In the genomic region with DNA sequence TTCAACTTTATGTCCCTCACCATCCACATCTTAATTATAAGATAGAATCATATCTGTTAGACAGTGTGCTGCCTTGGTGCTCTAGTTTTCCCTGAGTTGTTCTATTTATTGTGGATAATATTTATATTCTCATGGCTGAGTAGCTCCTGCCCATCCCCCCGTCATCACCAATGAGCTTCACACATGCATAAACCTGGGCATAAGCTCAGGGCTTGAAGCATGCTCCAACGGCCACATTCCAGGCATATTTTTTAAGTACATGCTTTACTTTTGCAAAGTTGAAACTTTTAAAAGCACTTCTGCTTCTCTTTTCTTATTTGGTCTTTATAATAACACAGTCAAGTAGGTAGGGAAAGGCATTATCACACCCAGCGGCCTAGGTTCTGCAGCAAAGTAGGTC, we compare ENCODE assay signal across 25 cellular contexts. TPM values are rescaled to one million over a fixed set of nuclear protein-coding genes. Genes with fewer than 3 reads are reported as not detected.
DNase-seq lines count a peak whose midpoint lies in the region; ATAC-seq, FAIRE-seq and TF ChIP-seq lines count a peak whose summit lies in the region.
"Had no signal": no experiment of that assay in that cellular context is flagged by ENCODE, and none has a peak within 500 bp of the region (broad histone marks: within the 10 kb centered on the region; RNA-seq: fewer than 3 reads in every experiment).

No MANE protein-coding gene starts in this region.

- H3K27ac Mint-ChIP-seq in chondrocyte (ENCODE audit: unreplicated experiment) (peak overlapping the region; percentile 2), HFFc6 (no peak overlapping the region)
- no peak overlapping the region for H3K27ac Mint-ChIP-seq in activated CD4-positive, alpha-beta T cell treated with anti-CD3 and anti-CD28 coated beads for 36 hours
- H3K27ac Mint-ChIP-seq: activated naive CD4-positive, alpha-beta T cell treated with anti-CD3 and anti-CD28 coated beads, Interleukin-2, amount 10 ng/mL, durations not matched to agents 7 days and 5 days; activated T-cell treated with anti-CD3 and anti-CD28 coated beads, Interleukin-2, amount 50 U/mL, for 72 hours; B cell had no signal

- no peak overlapping the region for H3K4me3 Mint-ChIP-seq in chondrocyte (ENCODE audit: unreplicated experiment)
- no peak overlapping the region for H3K4me3 Mint-ChIP-seq in activated CD4-positive, alpha-beta T cell treated with anti-CD3 and anti-CD28 coated beads for 36 hours
- H3K4me3 Mint-ChIP-seq in HFFc6 = no peak overlapping the region
- H3K4me3 Mint-ChIP-seq: activated naive CD4-positive, alpha-beta T cell treated with anti-CD3 and anti-CD28 coated beads, Interleukin-2, amount 10 ng/mL, durations not matched to agents 7 days and 5 days; activated T-cell treated with anti-CD3 and anti-CD28 coated beads, Interleukin-2, amount 50 U/mL, for 72 hours; B cell; naive thymus-derived CD8-positive, alpha-beta T cell had no signal

- CTCF ChIA-PET in activated CD4-positive, alpha-beta T cell treated with anti-CD3 and anti-CD28 coated beads for 36 hours (lab: Charles Lee) = interaction anchor here (1.0 to 1.1 kb wide), 3 partner anchors 87 to 114 kb away, joined by 3 read pairs; no protein-coding TSS in a partner anchor

- H3K27me3 ChIP-seq in left lung = no peaks in the 10 kb centered on the region
- H3K27me3 ChIP-seq: ovary, SJCRH30 had no signal

- H3K4me1 ChIP-seq in left lung = peaks cover 3 to 5% of the 10 kb centered on the region in 2 donors
- H3K4me1 ChIP-seq: SJCRH30 had no signal

- no peaks in the 10 kb centered on the region for H3K9me3 ChIP-seq in left lung
- H3K9me3 ChIP-seq: ovary, SJCRH30 had no signal

- H3K27ac ChIP-seq in left lung = no peak overlapping the region
- H3K27ac ChIP-seq: ovary, SJCRH30 had no signal

- POLR2A ChIA-PET in activated CD4-positive, alpha-beta T cell treated with anti-CD3 and anti-CD28 coated beads for 36 hours (lab: Charles Lee) = no interaction called here

- no peak overlapping the region for H3K4me3 ChIP-seq in left lung
- H3K4me3 ChIP-seq: ovary, SJCRH30 had no signal

- no peaks in the 10 kb centered on the region for H3K36me3 Mint-ChIP-seq in chondrocyte (ENCODE audit: low read depth)
- H3K36me3 Mint-ChIP-seq in activated CD4-positive, alpha-beta T cell treated with anti-CD3 and anti-CD28 coated beads for 36 hours (ENCODE audit: low read depth) = no peaks in the 10 kb centered on the region
- no peaks in the 10 kb centered on the region for H3K36me3 Mint-ChIP-seq in HFFc6 (ENCODE audit: low read depth)
- H3K36me3 Mint-ChIP-seq: naive thymus-derived CD8-positive, alpha-beta T cell had no signal

- peak; percentile 64 for FAIRE-seq in HTR-8/SVneo (lab: Jason Lieb, UNC)
- FAIRE-seq: TTC549 had no signal

- DNase-seq in HTR-8/SVneo (ENCODE audit: insufficient read length, low spot score) (no peak), chondrocyte (ENCODE audit: low spot score) (no peak), left lung (peak in 1 of 2 donors; percentile 41), NCI-H345 treated with DMSO at 0.1 percent for 48 hours (lab: John Stamatoyannopoulos, UW; ENCODE audit: unreplicated experiment) (no peak), HFFc6 (no peak)
- DNase-seq in activated CD4-positive, CD25-positive, alpha-beta regulatory T cell treated with anti-CD3 and anti-CD28 coated beads, Interleukin-2, amount 50 U/mL, for 72 hours = no peak
- DNase-seq in activated CD4-positive, alpha-beta T cell treated with anti-CD3 and anti-CD28 coated beads for 36 hours = no peak
- DNase-seq: activated CD4-positive, alpha-beta T cell treated with anti-CD3 and anti-CD28 coated beads for 48 hours; activated naive CD4-positive, alpha-beta T cell treated with anti-CD3 and anti-CD28 coated beads, Interleukin-2, amount 10 ng/mL, durations not matched to agents 7 days and 5 days; activated T-cell treated with anti-CD3 and anti-CD28 coated beads, Interleukin-2, amount 50 U/mL, for 72 hours; anterior cingulate cortex; cerebellar nuclear complex; DMS79 treated with DMSO at 0.1 percent for 48 hours; effector CD8-positive, alpha-beta T cell; left cardiac atrium; MM.1S; naive thymus-derived CD8-positive, alpha-beta T cell; NCI-H1417 treated with DMSO at 0.1 percent for 48 hours; NCI-H2107; NCI-H510A treated with DMSO at 0.1 percent for 48 hours; SJCRH30; T-helper 1 cell had no signal

- H3K4me1 Mint-ChIP-seq in chondrocyte (ENCODE audit: low read depth) (peaks cover 30% of the 10 kb centered on the region), HFFc6 (ENCODE audit: low read depth) (peaks cover 30% of the 10 kb centered on the region)
- peaks cover 14% of the 10 kb centered on the region for H3K4me1 Mint-ChIP-seq in activated CD4-positive, alpha-beta T cell treated with anti-CD3 and anti-CD28 coated beads for 36 hours

- H3K9me3 Mint-ChIP-seq in chondrocyte (ENCODE audit: low read depth) (no peaks in the 10 kb centered on the region), HFFc6 (no peaks in the 10 kb centered on the region)
- no peaks in the 10 kb centered on the region for H3K9me3 Mint-ChIP-seq in activated CD4-positive, alpha-beta T cell treated with anti-CD3 and anti-CD28 coated beads for 36 hours (ENCODE audit: low read depth)
- H3K9me3 Mint-ChIP-seq: activated naive CD4-positive, alpha-beta T cell treated with anti-CD3 and anti-CD28 coated beads, Interleukin-2, amount 10 ng/mL, durations not matched to agents 7 days and 5 days; naive thymus-derived CD8-positive, alpha-beta T cell had no signal

- ATAC-seq in left lung = peak; percentile 31
- no peak for ATAC-seq in activated CD4-positive, alpha-beta T cell treated with anti-CD3 and anti-CD28 coated beads for 36 hours
- ATAC-seq: activated T-cell treated with anti-CD3 and anti-CD28 coated beads, Interleukin-2, amount 50 U/mL, for 72 hours; left cardiac atrium; naive thymus-derived CD8-positive, alpha-beta T cell had no signal

- no peaks in the 10 kb centered on the region for H3K36me3 ChIP-seq in left lung
- H3K36me3 ChIP-seq: ovary, SJCRH30 had no signal

- intact Hi-C loops in left lung (cut with DNase I) = loop anchor here in 1 of 2 donors (10.0 kb wide), 1 partner anchor 87 kb away; no protein-coding TSS in a partner anchor
- intact Hi-C loops in activated CD4-positive, alpha-beta T cell treated with anti-CD3 and anti-CD28 coated beads for 36 hours (cut with DNase I, micrococcal nuclease) = no loop called here

- H3K27me3 Mint-ChIP-seq in chondrocyte (ENCODE audit: low read depth) = no peaks in the 10 kb centered on the region
- H3K27me3 Mint-ChIP-seq in activated CD4-positive, alpha-beta T cell treated with anti-CD3 and anti-CD28 coated beads for 36 hours = no peaks in the 10 kb centered on the region
- peaks cover 3% of the 10 kb centered on the region for H3K27me3 Mint-ChIP-seq in HFFc6 (ENCODE audit: insufficient read depth)
- H3K27me3 Mint-ChIP-seq: B cell; naive thymus-derived CD8-positive, alpha-beta T cell had no signal

- TF ChIP-seq CTCF in chondrocyte (IDR thresholded peaks at IDR 0.05) = no peak
- no peak for TF ChIP-seq CTCF in left lung (IDR thresholded peaks at IDR 0.05)
- TF ChIP-seq CTCF in HFFc6 (IDR thresholded peaks at IDR 0.05) = no peak

RNA-seq across cellular contexts. Expression of gene FBXO34, which starts 3.4 kb away (rescaled TPM):
- total RNA-seq in chondrocyte (16.2 to 18.9 TPM (median 18.2 TPM) in 3 replicates), left lung (10 to 100 TPM; 24.4 to 24.5 TPM)
- total RNA-seq in activated CD4-positive, alpha-beta T cell treated with anti-CD3 and anti-CD28 coated beads for 36 hours = 10 to 100 TPM; 18.5 to 18.9 TPM
- total RNA-seq in HFFc6 (2021; fragmentation: NEBNext Ultra II Directional; extraction: Animal tissue kit (Norgen Biotek cat#: 25700)) = 10 to 100 TPM; 10.3 to 13.5 (median 11.7) TPM
